Comparison of ENCODE assay signal across 14 cellular contexts in the genomic region with DNA sequence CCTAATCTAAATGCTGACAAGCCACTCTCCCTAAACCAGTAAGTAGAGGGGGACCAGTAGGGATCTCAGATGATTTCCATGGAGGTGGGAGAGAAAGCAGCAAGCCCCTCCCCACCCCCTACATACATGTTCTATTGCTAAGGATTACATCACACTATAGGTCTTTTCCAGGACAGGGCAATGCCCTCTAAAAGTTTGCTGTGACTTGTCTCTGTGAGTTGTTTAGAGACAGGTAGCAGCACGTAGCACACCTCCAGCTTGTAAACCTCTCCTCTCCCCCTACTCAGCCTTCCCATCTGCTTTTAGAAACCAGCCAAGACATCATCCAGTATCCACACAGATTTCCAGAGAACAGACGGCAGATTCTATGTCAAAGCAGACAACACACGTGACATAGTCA. TPM values are rescaled to one million over a fixed set of nuclear protein-coding genes. Genes with fewer than 3 reads are reported as not detected.
"Had no signal": no experiment of that assay in that cellular context is flagged by ENCODE, and none has a peak within 500 bp of the region (broad histone marks: within the 10 kb centered on the region; RNA-seq: fewer than 3 reads in every experiment).

No MANE protein-coding gene starts in this region.

- H3K9me3 ChIP-seq: adrenal gland, body of pancreas had no signal

- H3K36me3 ChIP-seq: adrenal gland had no signal

- DNase-seq: activated CD4-positive, alpha-beta T cell treated with anti-CD3 and anti-CD28 coated beads, Interleukin-2, amount 50 U/mL, for 1 hour; activated CD4-positive, CD25-positive, alpha-beta regulatory T cell; activated naive CD4-positive, alpha-beta T cell treated with anti-CD3 and anti-CD28 coated beads, Interleukin-2, amount 50 U/mL, for 16 hours; activated T-cell treated with anti-CD3 and anti-CD28 coated beads for 4 hours; adrenal gland; body of pancreas; effector memory CD4-positive, alpha-beta T cell; nephron progenitor cell; stimulated activated CD4-positive, alpha-beta T cell treated with anti-CD3 and anti-CD28 coated beads, Interleukin-4, amount 100 ng/mL, for 1 hour; stimulated activated CD8-positive, alpha-beta memory T cell treated with anti-CD3 and anti-CD28 coated beads, Interleukin-4, amount 100 ng/mL, for 48 hours; stimulated activated naive CD8-positive, alpha-beta T cell treated with anti-CD3 and anti-CD28 coated beads, Interleukin-15, Interleukin-2, amounts not matched to agents 100 U/mL and 50 U/mL, for 24 hours had no signal

- H3K4me3 ChIP-seq: adrenal gland, body of pancreas had no signal

- ATAC-seq: activated T-helper 17 cell treated with anti-CD3 and anti-CD28 coated beads, Interleukin-2, amount 50 U/mL, for 72 hours; stimulated activated naive CD8-positive, alpha-beta T cell treated with anti-CD3 and anti-CD28 coated beads, Interleukin-15, Interleukin-2, amounts not matched to agents 100 U/mL and 50 U/mL, for 24 hours had no signal

- H3K27ac ChIP-seq: adrenal gland, body of pancreas had no signal

- FAIRE-seq: urothelium cell line had no signal

- H3K27me3 ChIP-seq: adrenal gland, body of pancreas had no signal

- H3K4me1 ChIP-seq: adrenal gland, body of pancreas had no signal

RNA-seq across cellular contexts. Expression of gene PPP1R3C, which starts 58.4 kb away (rescaled TPM):
- total RNA-seq: T-helper 2 cell treated with Interferon-gamma antibody and Interleukin-4, amounts not matched to agents 100 ng/mL and 5 ng/mL, for 36 hours had no signal
